1 cellular context compared by ENCODE assay signal in the genomic region with DNA sequence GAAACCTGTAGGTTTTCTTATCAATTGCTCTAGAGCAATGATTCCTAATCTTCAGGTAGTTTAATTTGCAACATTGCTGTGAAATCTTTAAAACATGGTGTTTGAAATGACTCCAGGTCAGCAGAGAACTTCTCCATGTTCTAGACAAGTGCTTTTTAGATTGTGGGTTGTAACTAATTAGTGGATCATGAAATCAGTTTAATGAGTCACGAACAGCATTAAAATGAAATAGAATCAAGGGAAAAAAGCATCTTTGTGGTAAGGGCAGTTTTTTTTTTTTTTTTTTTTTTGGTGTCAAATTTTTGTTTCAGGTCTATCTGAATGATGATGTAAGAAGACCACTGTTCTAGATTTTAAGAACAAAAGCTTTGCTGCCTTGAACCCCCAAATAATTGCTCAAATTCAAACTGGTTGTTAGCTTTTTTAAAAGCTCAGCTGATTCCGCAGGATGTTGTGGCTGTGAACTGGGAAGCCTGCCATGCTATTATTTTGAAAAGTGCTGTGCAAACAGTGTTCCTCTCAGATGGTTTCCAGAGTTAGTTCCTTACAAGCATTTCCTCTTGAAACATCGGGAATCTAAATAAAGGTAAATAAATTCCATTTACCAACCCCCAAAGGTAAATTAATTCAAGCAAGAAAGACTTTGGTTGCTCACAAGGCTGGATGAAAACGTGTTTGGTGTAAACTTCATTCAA.
TF ChIP-seq lines count a peak whose summit lies in the region.

No MANE protein-coding gene starts in this region.

TF ChIP-seq in SK-N-SH, 30 proteins besides CTCF, POLR2A, EP300 and RAD21 (continued from another document):
- TF ChIP-seq, protein P1, sequence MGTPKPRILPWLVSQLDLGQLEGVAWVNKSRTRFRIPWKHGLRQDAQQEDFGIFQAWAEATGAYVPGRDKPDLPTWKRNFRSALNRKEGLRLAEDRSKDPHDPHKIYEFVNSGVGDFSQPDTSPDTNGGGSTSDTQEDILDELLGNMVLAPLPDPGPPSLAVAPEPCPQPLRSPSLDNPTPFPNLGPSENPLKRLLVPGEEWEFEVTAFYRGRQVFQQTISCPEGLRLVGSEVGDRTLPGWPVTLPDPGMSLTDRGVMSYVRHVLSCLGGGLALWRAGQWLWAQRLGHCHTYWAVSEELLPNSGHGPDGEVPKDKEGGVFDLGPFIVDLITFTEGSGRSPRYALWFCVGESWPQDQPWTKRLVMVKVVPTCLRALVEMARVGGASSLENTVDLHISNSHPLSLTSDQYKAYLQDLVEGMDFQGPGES (IDR thresholded peaks at IDR 0.05; ENCODE audit: low read depth, low read length), result no peak
- no peak for TF ChIP-seq YY1 (IDR thresholded peaks at IDR 0.05; ENCODE audit: low read depth)
TF ChIP-seq in SK-N-SH: peak in this region for 0.
